ENCODE assay signal across 16 cellular contexts in the genomic region with DNA sequence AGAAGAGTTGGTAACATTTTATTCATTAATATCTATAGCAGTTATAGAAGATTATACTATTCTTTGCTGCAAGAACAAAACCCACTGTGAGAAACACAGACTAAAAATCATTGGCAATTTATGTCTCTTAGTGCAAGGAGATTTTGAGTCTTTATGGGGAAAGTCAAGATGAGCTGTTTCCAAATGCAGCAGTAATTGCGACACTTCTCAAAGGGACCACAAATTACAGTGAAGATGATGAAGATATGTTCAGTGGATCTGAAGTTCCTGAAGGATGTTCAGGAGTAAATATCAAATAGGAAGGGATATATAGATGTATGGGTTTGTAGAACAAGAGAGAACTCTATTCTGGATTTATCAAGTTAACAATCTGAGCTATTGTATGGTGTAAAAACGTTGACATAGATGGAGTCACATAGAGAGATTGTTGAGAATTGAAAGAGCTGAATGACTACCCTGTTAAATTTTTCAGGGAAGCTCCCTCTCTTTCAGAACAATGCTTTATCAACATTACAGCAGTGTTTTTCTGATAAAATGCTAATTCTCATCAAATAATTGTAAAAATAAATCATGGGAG.
"Had no signal": no experiment of that assay in that cellular context is flagged by ENCODE, and none has a peak within 500 bp of the region (broad histone marks: within the 10 kb centered on the region; RNA-seq: fewer than 3 reads in every experiment).

No MANE protein-coding gene starts in this region.

- H3K4me3 ChIP-seq: cardiac muscle cell, esophagus squamous epithelium, gastroesophageal sphincter had no signal

- H3K4me1 ChIP-seq: esophagus squamous epithelium had no signal

- H3K36me3 ChIP-seq: cardiac muscle cell, esophagus squamous epithelium, gastroesophageal sphincter had no signal

- H3K36me3 Mint-ChIP-seq: mesothelial cell of epicardium, WTC11 had no signal

- DNase-seq: activated CD4-positive, alpha-beta T cell treated with anti-CD3 and anti-CD28 coated beads for 48 hours; activated CD8-positive, alpha-beta T cell treated with anti-CD3 and anti-CD28 coated beads, Interleukin-2, amount 10 ng/mL, durations not matched to agents 7 days and 5 days; activated naive CD4-positive, alpha-beta T cell treated with Interleukin-2 at 50 U/mL for 16 hours; activated naive CD8-positive, alpha-beta T cell treated with anti-CD3 and anti-CD28 coated beads, Interleukin-2, amount 50 U/mL, for 24 hours; esophagus squamous epithelium; hippocampal formation; kidney glomerular epithelial cell; posterior cingulate gyrus; right cardiac atrium; stimulated activated naive CD4-positive, alpha-beta T cell; substantia nigra; trophoblast cell had no signal

- H3K9me3 Mint-ChIP-seq: activated naive CD8-positive, alpha-beta T cell treated with anti-CD3 and anti-CD28 coated beads, Interleukin-2, amount 50 U/mL, for 24 hours; mesothelial cell of epicardium; WTC11 had no signal

- H3K4me3 Mint-ChIP-seq: activated CD8-positive, alpha-beta T cell treated with anti-CD3 and anti-CD28 coated beads, Interleukin-2, amount 10 ng/mL, durations not matched to agents 7 days and 5 days; activated naive CD8-positive, alpha-beta T cell treated with anti-CD3 and anti-CD28 coated beads, Interleukin-2, amount 50 U/mL, for 24 hours; mesothelial cell of epicardium; WTC11 had no signal

- H3K27ac ChIP-seq: cardiac muscle cell, esophagus squamous epithelium, gastroesophageal sphincter had no signal

- H3K4me1 Mint-ChIP-seq: activated naive CD8-positive, alpha-beta T cell treated with anti-CD3 and anti-CD28 coated beads, Interleukin-2, amount 50 U/mL, for 24 hours had no signal

- H3K27me3 ChIP-seq: esophagus squamous epithelium, gastroesophageal sphincter had no signal

- H3K9me3 ChIP-seq: esophagus squamous epithelium, gastroesophageal sphincter had no signal

- ATAC-seq: activated CD8-positive, alpha-beta T cell treated with anti-CD3 and anti-CD28 coated beads, Interleukin-2, amount 10 ng/mL, durations not matched to agents 7 days and 5 days; activated naive CD8-positive, alpha-beta T cell treated with anti-CD3 and anti-CD28 coated beads, Interleukin-2, amount 50 U/mL, for 24 hours; gastroesophageal sphincter; right cardiac atrium; WTC11 had no signal

- H3K27ac Mint-ChIP-seq: activated CD8-positive, alpha-beta T cell treated with anti-CD3 and anti-CD28 coated beads, Interleukin-2, amount 10 ng/mL, durations not matched to agents 7 days and 5 days; activated naive CD8-positive, alpha-beta T cell treated with anti-CD3 and anti-CD28 coated beads, Interleukin-2, amount 50 U/mL, for 24 hours; mesothelial cell of epicardium; WTC11 had no signal
